15 cellular contexts compared by ENCODE assay signal in genomic region chr12:1773937-1774655, GRCh38. TPM values are rescaled to one million over a fixed set of nuclear protein-coding genes. Genes with fewer than 3 reads are reported as not detected.
DNase-seq lines count a peak whose midpoint lies in the region; FAIRE-seq and TF ChIP-seq lines count a peak whose summit lies in the region.
"Had no signal": no experiment of that assay in that cellular context is flagged by ENCODE, and none has a peak within 500 bp of the region (broad histone marks: within the 10 kb centered on the region; RNA-seq: fewer than 3 reads in every experiment).

No MANE protein-coding gene starts in this region.

- H3K4me3 Mint-ChIP-seq in HFFc6 = no peak overlapping the region
- H3K4me3 Mint-ChIP-seq: activated naive CD4-positive, alpha-beta T cell treated with anti-CD3 and anti-CD28 coated beads, Interleukin-2, amount 10 ng/mL, durations not matched to agents 7 days and 5 days had no signal

- H3K9ac ChIP-seq in keratinocyte (ENCODE audit: control insufficient read depth, extremely low read depth, insufficient read depth, low read length) (no peak overlapping the region), smooth muscle cell (ENCODE audit: low read depth) (no peak overlapping the region)

- dilution Hi-C loops in keratinocyte (cut with MboI; ENCODE audit: extremely low pct_ligation_motif_present, low sequenced_read_pairs) = no loop called here

- DNase-seq in HFFc6 = peak; percentile 15
- no peak for DNase-seq in keratinocyte (ENCODE audit: low read depth, low spot score)
- no peak for DNase-seq in smooth muscle cell (lab: John Stamatoyannopoulos, UW; ENCODE audit: unreplicated experiment)
- DNase-seq in T1000 (lab: John Stamatoyannopoulos, UW) = no peak
- no peak for DNase-seq in NCI-H1092 (lab: John Stamatoyannopoulos, UW)
- no peak for DNase-seq in NCI-H2171 (lab: John Stamatoyannopoulos, UW)
- DNase-seq: activated CD4-positive, alpha-beta T cell treated with anti-CD3 and anti-CD28 coated beads, Interleukin-2, amount 50 U/mL, for 4 hours; activated naive CD4-positive, alpha-beta T cell treated with anti-CD3 and anti-CD28 coated beads, Interleukin-2, amount 10 ng/mL, durations not matched to agents 7 days and 5 days; pancreas had no signal

- H4K20me1 ChIP-seq in keratinocyte (ENCODE audit: control insufficient read depth, extremely low read depth, insufficient read depth, low read length) (peaks cover 8% of the 10 kb centered on the region), smooth muscle cell (ENCODE audit: low read depth) (peaks cover 96% of the 10 kb centered on the region)

- peaks cover 68% of the 10 kb centered on the region for H3K4me1 Mint-ChIP-seq in HFFc6 (ENCODE audit: low read depth)
- H3K4me1 Mint-ChIP-seq: activated naive CD4-positive, alpha-beta T cell treated with anti-CD3 and anti-CD28 coated beads, Interleukin-2, amount 10 ng/mL, durations not matched to agents 7 days and 5 days had no signal

- H2AFZ ChIP-seq in keratinocyte (ENCODE audit: control insufficient read depth, low read length) (no peak overlapping the region), smooth muscle cell (ENCODE audit: low read depth) (no peak overlapping the region)

- peaks cover 30% of the 10 kb centered on the region for H3K4me1 ChIP-seq in keratinocyte (ENCODE audit: control insufficient read depth, extremely low read depth, insufficient read depth, low read length)
- peaks cover 17% of the 10 kb centered on the region for H3K4me1 ChIP-seq in smooth muscle cell (ENCODE audit: low read depth)

- no peak overlapping the region for H3K4me3 ChIP-seq in keratinocyte (ENCODE audit: control insufficient read depth in 2 of 3, extremely low read depth in 1 of 3, insufficient read depth in 2 of 3, low read depth in 1 of 3, low read length in 3 of 3)
- no peak overlapping the region for H3K4me3 ChIP-seq in smooth muscle cell
- H3K4me3 ChIP-seq: pancreas had no signal

- H3K79me2 ChIP-seq in keratinocyte (ENCODE audit: control insufficient read depth, insufficient read depth, low read length) (peaks cover 3% of the 10 kb centered on the region), smooth muscle cell (ENCODE audit: low read depth) (peaks cover 22% of the 10 kb centered on the region)

- H3K9me3 Mint-ChIP-seq in HFFc6 = no peaks in the 10 kb centered on the region
- H3K9me3 Mint-ChIP-seq: activated naive CD4-positive, alpha-beta T cell treated with anti-CD3 and anti-CD28 coated beads, Interleukin-2, amount 10 ng/mL, durations not matched to agents 7 days and 5 days had no signal

- 47% methylated on average over 4 of the region's 4 CpGs for WGBS in smooth muscle cell (ENCODE audit: low lambda C conversion rate)

- TF ChIP-seq CTCF in HFFc6 (IDR thresholded peaks at IDR 0.05) (no peak), keratinocyte (optimal IDR thresholded peaks at IDR 0.05 in 1 of 3, IDR thresholded peaks at IDR 0.05 in 1 of 3, conservative IDR thresholded peaks at IDR 0.05 in 1 of 3; ENCODE audit: extremely low read depth in 1 of 3, insufficient read depth in 2 of 3, low read length in 3 of 3) (no peak), smooth muscle cell (IDR thresholded peaks at IDR 0.05; ENCODE audit: borderline replicate concordance, insufficient read depth, poor library complexity, severe bottlenecking) (no peak)

- H3K9me1 ChIP-seq in keratinocyte (ENCODE audit: control insufficient read depth, extremely low read depth, insufficient read depth, low read length) = no peaks in the 10 kb centered on the region

- H3K36me3 ChIP-seq in keratinocyte (ENCODE audit: control insufficient read depth in 2 of 2, extremely low read depth in 1 of 2, insufficient read depth in 2 of 2, low read length in 2 of 2) = peaks cover 6 to 15% of the 10 kb centered on the region in 2 experiments
- H3K36me3 ChIP-seq in smooth muscle cell (ENCODE audit: low read depth) = no peaks in the 10 kb centered on the region

- no peaks in the 10 kb centered on the region; the same call in 1 of the 2 replicates for H3K27me3 Mint-ChIP-seq in HFFc6 (ENCODE audit: insufficient read depth)
- H3K27me3 Mint-ChIP-seq: activated naive CD4-positive, alpha-beta T cell treated with anti-CD3 and anti-CD28 coated beads, Interleukin-2, amount 10 ng/mL, durations not matched to agents 7 days and 5 days had no signal

- H3K36me3 Mint-ChIP-seq in HFFc6 (ENCODE audit: low read depth) = peaks cover 5% of the 10 kb centered on the region

- peaks cover 10% of the 10 kb centered on the region for H3F3A ChIP-seq in smooth muscle cell (ENCODE audit: low read depth)

- no peaks in the 10 kb centered on the region for H3K9me3 ChIP-seq in keratinocyte (ENCODE audit: control insufficient read depth, low read depth, low read length)
- no peaks in the 10 kb centered on the region for H3K9me3 ChIP-seq in smooth muscle cell (replicated peaks; ENCODE audit: low read depth)
- H3K9me3 ChIP-seq: pancreas had no signal

- FAIRE-seq in keratinocyte (lab: Jason Lieb, UNC) = peak; percentile 49
- FAIRE-seq: colon, H54, pancreas had no signal

- H3K27me3 ChIP-seq in keratinocyte (ENCODE audit: control insufficient read depth, extremely low read depth, insufficient read depth, low read length) (no peaks in the 10 kb centered on the region), smooth muscle cell (ENCODE audit: low read depth) (no peaks in the 10 kb centered on the region)
- H3K27me3 ChIP-seq: pancreas had no signal

- H3K27ac ChIP-seq in angular gyrus (ENCODE audit: low read depth, low read length) = peak overlapping the region; percentile 86
- no peak overlapping the region for H3K27ac ChIP-seq in keratinocyte (ENCODE audit: control insufficient read depth, insufficient read depth, low read length)
- peak overlapping the region; percentile 23 for H3K27ac ChIP-seq in smooth muscle cell (ENCODE audit: low read depth)
- H3K27ac ChIP-seq: pancreas had no signal

- H3K4me2 ChIP-seq in keratinocyte (ENCODE audit: control insufficient read depth, extremely low read depth, insufficient read depth, low read depth, low read length) (no peak overlapping the region), smooth muscle cell (peak overlapping the region; percentile 1)

- H3K27ac Mint-ChIP-seq in HFFc6 = peak overlapping the region; percentile 59
- H3K27ac Mint-ChIP-seq: activated naive CD4-positive, alpha-beta T cell treated with anti-CD3 and anti-CD28 coated beads, Interleukin-2, amount 10 ng/mL, durations not matched to agents 7 days and 5 days had no signal

RNA-seq across cellular contexts. Expression of gene LRTM2, which starts 46.3 kb away (rescaled TPM):
- not detected for total RNA-seq in HFFc6 (2021; fragmentation: NEBNext Ultra II Directional; extraction: Animal tissue kit (Norgen Biotek cat#: 25700))
- not detected in 3 replicates for polyA plus RNA-seq in keratinocyte
- polyA plus RNA-seq in keratinocyte (2011; ENCODE audit: low read depth) = not detected
- polyA plus RNA-seq in keratinocyte (2011; cell fraction: cytosol; rRNA removed) = not detected in 2 replicates
- polyA plus RNA-seq in keratinocyte (2011; cell fraction: nucleus; rRNA removed) = not detected in 2 replicates
- not detected in 2 replicates for polyA plus RNA-seq in keratinocyte (2012; ENCODE audit: low replicate concordance)
- polyA minus RNA-seq in keratinocyte = not detected in 3 replicates
- not detected for polyA minus RNA-seq in keratinocyte (2011; cell fraction: cytosol; rRNA and poly(A)+ RNA removed)
- polyA minus RNA-seq in keratinocyte (2011; cell fraction: nucleus; rRNA and poly(A)+ RNA removed) = not detected in 2 replicates
- total RNA-seq in smooth muscle cell = not detected in 2 replicates
- not detected in 2 replicates for polyA plus RNA-seq in smooth muscle cell
- total RNA-seq: HT1080, liver, pancreas, subcutaneous adipose tissue had no signal
- polyA plus RNA-seq: liver, pancreas had no signal
